ENCODE assay signal across 8 cellular contexts in the genomic region with DNA sequence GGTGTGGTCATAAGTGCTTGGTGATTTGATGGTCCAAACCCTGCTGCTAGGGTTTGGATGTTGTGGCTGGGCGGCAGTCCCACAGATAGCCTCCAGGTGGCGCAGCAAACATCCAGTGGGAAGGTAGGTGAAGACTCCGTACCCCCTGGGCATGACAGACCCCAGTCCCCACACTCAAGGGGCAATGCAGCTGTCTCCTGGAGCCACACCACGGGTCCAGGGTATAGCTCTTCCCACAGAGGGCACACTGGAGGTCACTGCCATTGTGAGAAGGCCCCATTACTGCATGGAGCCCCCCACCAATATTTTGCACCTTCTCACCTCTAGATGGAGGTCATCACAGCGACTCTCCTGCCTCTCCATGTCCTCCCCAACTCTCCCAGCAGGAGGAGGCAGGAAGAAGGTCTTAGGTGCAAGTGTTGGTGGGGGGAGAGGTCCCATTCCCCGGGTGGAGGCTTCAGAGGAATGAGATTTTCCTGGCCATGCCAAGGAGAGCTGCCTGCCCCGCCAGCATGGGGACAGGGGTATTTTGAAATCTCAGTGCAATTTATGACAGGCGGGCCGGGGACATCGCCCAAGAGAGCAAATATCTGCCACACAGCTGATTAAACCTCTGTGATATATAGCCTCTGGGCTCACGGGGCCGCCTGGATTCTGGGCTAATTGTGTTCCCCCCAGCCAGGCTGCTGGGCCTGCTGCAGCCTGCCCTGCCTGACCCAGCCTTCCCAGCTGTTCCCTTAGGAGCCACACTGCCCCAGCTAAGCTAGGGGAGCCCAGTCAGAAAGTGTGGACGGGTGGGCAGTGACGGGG. TPM values are rescaled to one million over a fixed set of nuclear protein-coding genes. Genes with fewer than 3 reads are reported as not detected.
DNase-seq lines count a peak whose midpoint lies in the region; ATAC-seq and TF ChIP-seq lines count a peak whose summit lies in the region.

No MANE protein-coding gene starts in this region.

- no peaks in the 10 kb centered on the region for H3K9me3 ChIP-seq in fibroblast of lung (ENCODE audit: control insufficient read depth, insufficient read depth, low read depth, low read length)
- no peaks in the 10 kb centered on the region for H3K9me3 ChIP-seq in thyroid gland

- TF ChIP-seq POLR2A in thyroid gland (IDR thresholded peaks at IDR 0.05), result no peak

- H2AFZ ChIP-seq in fibroblast of lung (ENCODE audit: low read length), result no peak overlapping the region

- no peak overlapping the region for H3K4me2 ChIP-seq in fibroblast of lung (ENCODE audit: extremely low read depth, insufficient read depth, low read length)

- TF ChIP-seq CTCF in fibroblast of lung (conservative IDR thresholded peaks at IDR 0.05 in 1 of 2, IDR thresholded peaks at IDR 0.05 in 1 of 2; ENCODE audit: low read depth in 1 of 2, low read length in 2 of 2), result peak; percentile 77 to 95
- TF ChIP-seq CTCF in thyroid gland (IDR thresholded peaks at IDR 0.05), result peak; percentile 74 to 89 (median 79)

- H3K27ac ChIP-seq in fibroblast of lung (ENCODE audit: insufficient read depth, low read length) (no peak overlapping the region), thyroid gland (no peak overlapping the region)

- H3K36me3 ChIP-seq in fibroblast of lung (ENCODE audit: control insufficient read depth, insufficient read depth, low read length) (no peaks in the 10 kb centered on the region), thyroid gland (no peaks in the 10 kb centered on the region)

- no peaks in the 10 kb centered on the region for H3K79me2 ChIP-seq in fibroblast of lung (ENCODE audit: control insufficient read depth, insufficient read depth, low read length)

- H3K4me1 ChIP-seq in fibroblast of lung (ENCODE audit: control insufficient read depth, extremely low read depth, insufficient read depth, low read length) (no peaks in the 10 kb centered on the region), thyroid gland (peaks cover 0 to 9% of the 10 kb centered on the region in 2 donors)

- 51 to 63% methylated on average over 11 to 14 of the region's 14 CpGs for WGBS in thyroid gland, 2 donors

- no peaks in the 10 kb centered on the region for H4K20me1 ChIP-seq in fibroblast of lung (ENCODE audit: control insufficient read depth, extremely low read depth, insufficient read depth, low read length)

- H3K27me3 ChIP-seq in fibroblast of lung (ENCODE audit: control insufficient read depth, insufficient read depth, low read length) (peaks cover 27% of the 10 kb centered on the region), thyroid gland (peaks cover 4% of the 10 kb centered on the region)

- no peak for ATAC-seq in HG03196 (IDR thresholded peaks at IDR 0.05; ENCODE audit: unreplicated experiment)

- no peak overlapping the region for H3K4me3 ChIP-seq in fibroblast of lung (replicated peaks in 1 of 4; ENCODE audit: control extremely low read depth in 1 of 4, insufficient read depth in 1 of 4, low read depth in 3 of 4, low read length in 4 of 4)
- H3K4me3 ChIP-seq in thyroid gland (replicated peaks in 1 of 3), result no peak overlapping the region

- DNase-seq in activated gamma-delta T cell treated with Interleukin-2 at 50 U/mL for 16 hours (peak; percentile 67), activated gamma-delta T cell (lab: John Stamatoyannopoulos, UW) (no peak), NCI-H82 treated with DMSO at 0.1 percent for 48 hours (lab: John Stamatoyannopoulos, UW; ENCODE audit: unreplicated experiment) (peak; percentile 23), activated T-cell treated with anti-CD3 and anti-CD28 coated beads for 4 hours (peak; percentile 61), fibroblast of lung (ENCODE audit: low read depth in 2 of 2) (peak; percentile 11 to 29), nucleus accumbens (lab: John Stamatoyannopoulos, UW) (peak in 33 of 56 donors; percentile 2 to 68 (median 15)), thyroid gland (peak; percentile 54 to 58)

- H3K9ac ChIP-seq in fibroblast of lung (ENCODE audit: insufficient read depth, low read length), result no peak overlapping the region

- intact Hi-C loops in thyroid gland (cut with DNase I), result loop anchor here (5.0 kb wide), 1 partner anchor 50 kb away; no protein-coding TSS in a partner anchor

RNA-seq across cellular contexts. Expression of a gene that starts 17.2 kb away (rescaled TPM):
- total RNA-seq in fibroblast of lung (0.26 and 0.66 TPM in 2 replicates), thyroid gland (1 to 10 TPM; 1.2 to 3.7 (median 2.1) TPM)
- polyA plus RNA-seq in fibroblast of lung, result 0.02 and 0.07 TPM in 2 replicates
- polyA plus RNA-seq in fibroblast of lung (2012), result 0.02 and 0.21 TPM in 2 replicates
- polyA minus RNA-seq in fibroblast of lung (ENCODE audit: low replicate concordance), result not detected in 2 replicates

RNA-seq across cellular contexts. Expression of a gene that starts 30.7 kb away (rescaled TPM):
- under 0.01 TPM in 1 of 2 replicates, not detected in the other for total RNA-seq in fibroblast of lung
- 0.03 TPM in 1 of 2 replicates, not detected in the other for polyA plus RNA-seq in fibroblast of lung
- not detected in 2 replicates for polyA plus RNA-seq in fibroblast of lung (2012)
- polyA minus RNA-seq in fibroblast of lung (ENCODE audit: low replicate concordance), result 0.74 TPM in 1 of 2 replicates, not detected in the other
- under 1 TPM in 2 of 4 donors, not detected in 2; 0.22 to 0.54 TPM for total RNA-seq in thyroid gland

RNA-seq across cellular contexts. Expression of a gene that starts 44.9 kb away (rescaled TPM):
- 12.3 and 18.3 TPM in 2 replicates for total RNA-seq in fibroblast of lung
- polyA plus RNA-seq in fibroblast of lung, result 7.1 and 8.0 TPM in 2 replicates
- polyA plus RNA-seq in fibroblast of lung (2012), result 8.6 and 8.9 TPM in 2 replicates
- polyA minus RNA-seq in fibroblast of lung (ENCODE audit: low replicate concordance), result 14.4 and 24.3 TPM in 2 replicates
- total RNA-seq in thyroid gland, result 10 to 100 TPM in 2 of 4 donors, 1 to 10 TPM in 2; 6.4 to 12.9 (median 9.7) TPM

RNA-seq across cellular contexts. Expression of a gene that starts 47.7 kb away (rescaled TPM):
- 18.8 and 19.8 TPM in 2 replicates for total RNA-seq in fibroblast of lung
- polyA plus RNA-seq in fibroblast of lung, result 36.0 and 37.7 TPM in 2 replicates
- polyA plus RNA-seq in fibroblast of lung (2012), result 25.9 and 29.6 TPM in 2 replicates
- 54.6 and 59.6 TPM in 2 replicates for polyA minus RNA-seq in fibroblast of lung (ENCODE audit: low replicate concordance)
- 10 to 100 TPM; 23.6 to 34.6 (median 26.6) TPM for total RNA-seq in thyroid gland

RNA-seq across cellular contexts. Expression of a gene that starts 50.3 kb away (rescaled TPM):
- total RNA-seq in fibroblast of lung, result 59.6 and 78.8 TPM in 2 replicates
- polyA plus RNA-seq in fibroblast of lung, result 53.5 and 56.4 TPM in 2 replicates
- 63.2 and 85.6 TPM in 2 replicates for polyA plus RNA-seq in fibroblast of lung (2012)
- polyA minus RNA-seq in fibroblast of lung (ENCODE audit: low replicate concordance), result 31.4 and 45.9 TPM in 2 replicates
- 10 to 100 TPM; 62.6 to 84.0 (median 65.6) TPM for total RNA-seq in thyroid gland
